ENCODE assay signal across 1 cellular context in the genomic region with DNA sequence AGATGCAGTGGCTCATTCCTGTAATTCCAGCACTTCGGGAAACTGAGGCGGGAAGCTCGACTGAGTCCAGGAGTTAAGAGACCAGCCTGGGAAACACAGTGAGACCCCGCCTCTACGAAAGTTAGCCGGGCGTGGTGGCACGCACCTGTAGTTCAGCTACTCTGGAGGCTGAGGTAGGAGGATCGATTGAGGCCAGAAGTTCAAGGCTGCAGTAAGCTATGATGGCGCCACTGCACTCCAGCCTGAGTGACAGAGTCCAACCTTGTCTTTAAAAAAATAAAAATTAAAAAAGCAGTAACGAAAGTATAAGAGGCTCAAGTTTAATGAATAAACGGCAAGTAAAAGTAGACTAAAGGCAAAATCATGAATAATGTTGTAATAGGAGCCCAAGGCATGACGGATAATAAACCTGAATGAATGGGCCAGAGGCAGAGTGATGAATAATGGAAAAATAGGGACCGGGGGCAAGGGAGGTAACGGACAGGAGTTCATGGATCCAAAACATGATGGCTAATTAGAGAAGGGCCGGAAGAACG.
TF ChIP-seq lines count a peak whose summit lies in the region.

No MANE protein-coding gene starts in this region.

TF ChIP-seq in HepG2, 621 proteins besides CTCF, POLR2A, EP300 and RAD21 (continued from another document and continues in another):
- TF ChIP-seq, protein P1, sequence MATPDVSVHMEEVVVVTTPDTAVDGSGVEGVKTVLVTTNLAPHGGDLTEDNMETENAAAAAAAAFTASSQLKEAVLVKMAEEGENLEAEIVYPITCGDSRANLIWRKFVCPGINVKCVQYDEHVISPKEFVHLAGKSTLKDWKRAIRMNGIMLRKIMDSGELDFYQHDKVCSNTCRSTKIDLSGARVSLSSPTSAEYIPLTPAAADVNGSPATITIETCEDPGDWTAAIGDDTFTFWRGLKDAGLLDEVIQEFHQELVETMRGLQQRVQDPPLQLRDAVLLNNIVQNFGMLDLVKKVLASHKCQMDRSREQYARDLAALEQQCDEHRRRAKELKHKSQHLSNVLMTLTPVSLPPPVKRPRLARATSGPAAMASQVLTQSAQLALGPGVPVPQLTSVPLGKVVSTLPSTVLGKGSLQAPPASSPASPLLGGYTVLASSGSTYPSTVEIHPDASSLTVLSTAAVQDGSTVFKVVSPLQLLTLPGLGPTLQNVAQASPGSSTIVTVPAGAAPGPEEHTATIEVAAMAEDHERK (CRISPR knock-in tag; IDR thresholded peaks at IDR 0.05; ENCODE audit: low read depth), result no peak
- TF ChIP-seq ZFP36L2 (CRISPR knock-in tag; IDR thresholded peaks at IDR 0.05) (no peak), ZMYM2 (CRISPR knock-in tag; IDR thresholded peaks at IDR 0.05) (0 out of 2 replicates have a peak, but pooled peaks have one; percentile 19), ZBTB42 (CRISPR knock-in tag; IDR thresholded peaks at IDR 0.05) (no peak), KLF13 (CRISPR knock-in tag; IDR thresholded peaks at IDR 0.05) (no peak), RAD51 (IDR thresholded peaks at IDR 0.05; ENCODE audit: borderline replicate concordance) (no peak), ZNF841 (CRISPR knock-in tag; IDR thresholded peaks at IDR 0.05; ENCODE audit: borderline replicate concordance) (no peak), SMARCE1 (IDR thresholded peaks at IDR 0.05; ENCODE audit: borderline replicate concordance) (no peak), NRL (CRISPR knock-in tag; IDR thresholded peaks at IDR 0.05; ENCODE audit: borderline replicate concordance) (no peak), ZMYM3 (CRISPR knock-in tag; IDR thresholded peaks at IDR 0.05) (peak; percentile 94), ZNF746 (CRISPR knock-in tag; IDR thresholded peaks at IDR 0.05) (no peak), ZNF777 (CRISPR knock-in tag; IDR thresholded peaks at IDR 0.05) (no peak), KDM3A (CRISPR knock-in tag; IDR thresholded peaks at IDR 0.05; ENCODE audit: low read depth) (no peak), NCOR1 (IDR thresholded peaks at IDR 0.05; ENCODE audit: borderline replicate concordance, low read length) (peak; percentile 69), ZNF432 (CRISPR knock-in tag; IDR thresholded peaks at IDR 0.05; ENCODE audit: borderline replicate concordance) (no peak), ZNF780A (CRISPR knock-in tag; IDR thresholded peaks at IDR 0.05) (no peak), MTA1 (CRISPR knock-in tag; IDR thresholded peaks at IDR 0.05; ENCODE audit: borderline replicate concordance) (no peak), NFIC (IDR thresholded peaks at IDR 0.05; ENCODE audit: low read length) (no peak), DR1 (CRISPR knock-in tag; IDR thresholded peaks at IDR 0.05) (no peak), ZNF264 (CRISPR knock-in tag; IDR thresholded peaks at IDR 0.05) (0 out of 2 replicates have a peak, but pooled peaks have one; percentile 2), MLLT10 (CRISPR knock-in tag; IDR thresholded peaks at IDR 0.05) (no peak), PPARG (CRISPR knock-in tag; conservative IDR thresholded peaks at IDR 0.05) (no peak), CHD4 (IDR thresholded peaks at IDR 0.05; ENCODE audit: borderline replicate concordance, low read length) (peak; percentile 78; the same call in 1 of the 2 replicates), ZNF543 (CRISPR knock-in tag; IDR thresholded peaks at IDR 0.05) (no peak), ZBTB3 (CRISPR knock-in tag; IDR thresholded peaks at IDR 0.05; ENCODE audit: borderline replicate concordance, low read depth) (no peak), ZFP41 (CRISPR knock-in tag; IDR thresholded peaks at IDR 0.05; ENCODE audit: borderline replicate concordance) (no peak), NFATC3 (CRISPR knock-in tag; IDR thresholded peaks at IDR 0.05) (peak; percentile 44; the same call in 1 of the 2 replicates), PAWR (CRISPR knock-in tag; IDR thresholded peaks at IDR 0.05; ENCODE audit: borderline replicate concordance) (no peak), RXRA (CRISPR knock-in tag; IDR thresholded peaks at IDR 0.05) (no peak)
- TF ChIP-seq, protein P2, sequence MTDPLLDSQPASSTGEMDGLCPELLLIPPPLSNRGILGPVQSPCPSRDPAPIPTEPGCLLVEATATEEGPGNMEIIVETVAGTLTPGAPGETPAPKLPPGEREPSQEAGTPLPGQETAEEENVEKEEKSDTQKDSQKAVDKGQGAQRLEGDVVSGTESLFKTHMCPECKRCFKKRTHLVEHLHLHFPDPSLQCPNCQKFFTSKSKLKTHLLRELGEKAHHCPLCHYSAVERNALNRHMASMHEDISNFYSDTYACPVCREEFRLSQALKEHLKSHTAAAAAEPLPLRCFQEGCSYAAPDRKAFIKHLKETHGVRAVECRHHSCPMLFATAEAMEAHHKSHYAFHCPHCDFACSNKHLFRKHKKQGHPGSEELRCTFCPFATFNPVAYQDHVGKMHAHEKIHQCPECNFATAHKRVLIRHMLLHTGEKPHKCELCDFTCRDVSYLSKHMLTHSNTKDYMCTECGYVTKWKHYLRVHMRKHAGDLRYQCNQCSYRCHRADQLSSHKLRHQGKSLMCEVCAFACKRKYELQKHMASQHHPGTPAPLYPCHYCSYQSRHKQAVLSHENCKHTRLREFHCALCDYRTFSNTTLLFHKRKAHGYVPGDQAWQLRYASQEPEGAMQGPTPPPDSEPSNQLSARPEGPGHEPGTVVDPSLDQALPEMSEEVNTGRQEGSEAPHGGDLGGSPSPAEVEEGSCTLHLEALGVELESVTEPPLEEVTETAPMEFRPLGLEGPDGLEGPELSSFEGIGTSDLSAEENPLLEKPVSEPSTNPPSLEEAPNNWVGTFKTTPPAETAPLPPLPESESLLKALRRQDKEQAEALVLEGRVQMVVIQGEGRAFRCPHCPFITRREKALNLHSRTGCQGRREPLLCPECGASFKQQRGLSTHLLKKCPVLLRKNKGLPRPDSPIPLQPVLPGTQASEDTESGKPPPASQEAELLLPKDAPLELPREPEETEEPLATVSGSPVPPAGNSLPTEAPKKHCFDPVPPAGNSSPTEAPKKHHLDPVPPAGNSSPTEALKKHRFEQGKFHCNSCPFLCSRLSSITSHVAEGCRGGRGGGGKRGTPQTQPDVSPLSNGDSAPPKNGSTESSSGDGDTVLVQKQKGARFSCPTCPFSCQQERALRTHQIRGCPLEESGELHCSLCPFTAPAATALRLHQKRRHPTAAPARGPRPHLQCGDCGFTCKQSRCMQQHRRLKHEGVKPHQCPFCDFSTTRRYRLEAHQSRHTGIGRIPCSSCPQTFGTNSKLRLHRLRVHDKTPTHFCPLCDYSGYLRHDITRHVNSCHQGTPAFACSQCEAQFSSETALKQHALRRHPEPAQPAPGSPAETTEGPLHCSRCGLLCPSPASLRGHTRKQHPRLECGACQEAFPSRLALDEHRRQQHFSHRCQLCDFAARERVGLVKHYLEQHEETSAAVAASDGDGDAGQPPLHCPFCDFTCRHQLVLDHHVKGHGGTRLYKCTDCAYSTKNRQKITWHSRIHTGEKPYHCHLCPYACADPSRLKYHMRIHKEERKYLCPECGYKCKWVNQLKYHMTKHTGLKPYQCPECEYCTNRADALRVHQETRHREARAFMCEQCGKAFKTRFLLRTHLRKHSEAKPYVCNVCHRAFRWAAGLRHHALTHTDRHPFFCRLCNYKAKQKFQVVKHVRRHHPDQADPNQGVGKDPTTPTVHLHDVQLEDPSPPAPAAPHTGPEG (CRISPR knock-in tag; IDR thresholded peaks at IDR 0.05), result no peak
- TF ChIP-seq, protein P3, sequence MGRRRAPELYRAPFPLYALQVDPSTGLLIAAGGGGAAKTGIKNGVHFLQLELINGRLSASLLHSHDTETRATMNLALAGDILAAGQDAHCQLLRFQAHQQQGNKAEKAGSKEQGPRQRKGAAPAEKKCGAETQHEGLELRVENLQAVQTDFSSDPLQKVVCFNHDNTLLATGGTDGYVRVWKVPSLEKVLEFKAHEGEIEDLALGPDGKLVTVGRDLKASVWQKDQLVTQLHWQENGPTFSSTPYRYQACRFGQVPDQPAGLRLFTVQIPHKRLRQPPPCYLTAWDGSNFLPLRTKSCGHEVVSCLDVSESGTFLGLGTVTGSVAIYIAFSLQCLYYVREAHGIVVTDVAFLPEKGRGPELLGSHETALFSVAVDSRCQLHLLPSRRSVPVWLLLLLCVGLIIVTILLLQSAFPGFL (CRISPR knock-in tag; IDR thresholded peaks at IDR 0.05), result no peak
- TF ChIP-seq, protein P4, sequence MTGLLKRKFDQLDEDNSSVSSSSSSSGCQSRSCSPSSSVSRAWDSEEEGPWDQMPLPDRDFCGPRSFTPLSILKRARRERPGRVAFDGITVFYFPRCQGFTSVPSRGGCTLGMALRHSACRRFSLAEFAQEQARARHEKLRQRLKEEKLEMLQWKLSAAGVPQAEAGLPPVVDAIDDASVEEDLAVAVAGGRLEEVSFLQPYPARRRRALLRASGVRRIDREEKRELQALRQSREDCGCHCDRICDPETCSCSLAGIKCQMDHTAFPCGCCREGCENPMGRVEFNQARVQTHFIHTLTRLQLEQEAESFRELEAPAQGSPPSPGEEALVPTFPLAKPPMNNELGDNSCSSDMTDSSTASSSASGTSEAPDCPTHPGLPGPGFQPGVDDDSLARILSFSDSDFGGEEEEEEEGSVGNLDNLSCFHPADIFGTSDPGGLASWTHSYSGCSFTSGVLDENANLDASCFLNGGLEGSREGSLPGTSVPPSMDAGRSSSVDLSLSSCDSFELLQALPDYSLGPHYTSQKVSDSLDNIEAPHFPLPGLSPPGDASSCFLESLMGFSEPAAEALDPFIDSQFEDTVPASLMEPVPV (CRISPR knock-in tag; IDR thresholded peaks at IDR 0.05), result no peak
- TF ChIP-seq, protein P5, sequence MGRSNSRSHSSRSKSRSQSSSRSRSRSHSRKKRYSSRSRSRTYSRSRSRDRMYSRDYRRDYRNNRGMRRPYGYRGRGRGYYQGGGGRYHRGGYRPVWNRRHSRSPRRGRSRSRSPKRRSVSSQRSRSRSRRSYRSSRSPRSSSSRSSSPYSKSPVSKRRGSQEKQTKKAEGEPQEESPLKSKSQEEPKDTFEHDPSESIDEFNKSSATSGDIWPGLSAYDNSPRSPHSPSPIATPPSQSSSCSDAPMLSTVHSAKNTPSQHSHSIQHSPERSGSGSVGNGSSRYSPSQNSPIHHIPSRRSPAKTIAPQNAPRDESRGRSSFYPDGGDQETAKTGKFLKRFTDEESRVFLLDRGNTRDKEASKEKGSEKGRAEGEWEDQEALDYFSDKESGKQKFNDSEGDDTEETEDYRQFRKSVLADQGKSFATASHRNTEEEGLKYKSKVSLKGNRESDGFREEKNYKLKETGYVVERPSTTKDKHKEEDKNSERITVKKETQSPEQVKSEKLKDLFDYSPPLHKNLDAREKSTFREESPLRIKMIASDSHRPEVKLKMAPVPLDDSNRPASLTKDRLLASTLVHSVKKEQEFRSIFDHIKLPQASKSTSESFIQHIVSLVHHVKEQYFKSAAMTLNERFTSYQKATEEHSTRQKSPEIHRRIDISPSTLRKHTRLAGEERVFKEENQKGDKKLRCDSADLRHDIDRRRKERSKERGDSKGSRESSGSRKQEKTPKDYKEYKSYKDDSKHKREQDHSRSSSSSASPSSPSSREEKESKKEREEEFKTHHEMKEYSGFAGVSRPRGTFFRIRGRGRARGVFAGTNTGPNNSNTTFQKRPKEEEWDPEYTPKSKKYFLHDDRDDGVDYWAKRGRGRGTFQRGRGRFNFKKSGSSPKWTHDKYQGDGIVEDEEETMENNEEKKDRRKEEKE (IDR thresholded peaks at IDR 0.05), result no peak
- TF ChIP-seq, protein P6, sequence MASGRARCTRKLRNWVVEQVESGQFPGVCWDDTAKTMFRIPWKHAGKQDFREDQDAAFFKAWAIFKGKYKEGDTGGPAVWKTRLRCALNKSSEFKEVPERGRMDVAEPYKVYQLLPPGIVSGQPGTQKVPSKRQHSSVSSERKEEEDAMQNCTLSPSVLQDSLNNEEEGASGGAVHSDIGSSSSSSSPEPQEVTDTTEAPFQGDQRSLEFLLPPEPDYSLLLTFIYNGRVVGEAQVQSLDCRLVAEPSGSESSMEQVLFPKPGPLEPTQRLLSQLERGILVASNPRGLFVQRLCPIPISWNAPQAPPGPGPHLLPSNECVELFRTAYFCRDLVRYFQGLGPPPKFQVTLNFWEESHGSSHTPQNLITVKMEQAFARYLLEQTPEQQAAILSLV (CRISPR knock-in tag; IDR thresholded peaks at IDR 0.05; ENCODE audit: borderline replicate concordance), result no peak
- TF ChIP-seq, protein P7, sequence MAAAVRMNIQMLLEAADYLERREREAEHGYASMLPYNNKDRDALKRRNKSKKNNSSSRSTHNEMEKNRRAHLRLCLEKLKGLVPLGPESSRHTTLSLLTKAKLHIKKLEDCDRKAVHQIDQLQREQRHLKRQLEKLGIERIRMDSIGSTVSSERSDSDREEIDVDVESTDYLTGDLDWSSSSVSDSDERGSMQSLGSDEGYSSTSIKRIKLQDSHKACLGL (CRISPR knock-in tag; IDR thresholded peaks at IDR 0.05), result no peak
- TF ChIP-seq, protein P8, sequence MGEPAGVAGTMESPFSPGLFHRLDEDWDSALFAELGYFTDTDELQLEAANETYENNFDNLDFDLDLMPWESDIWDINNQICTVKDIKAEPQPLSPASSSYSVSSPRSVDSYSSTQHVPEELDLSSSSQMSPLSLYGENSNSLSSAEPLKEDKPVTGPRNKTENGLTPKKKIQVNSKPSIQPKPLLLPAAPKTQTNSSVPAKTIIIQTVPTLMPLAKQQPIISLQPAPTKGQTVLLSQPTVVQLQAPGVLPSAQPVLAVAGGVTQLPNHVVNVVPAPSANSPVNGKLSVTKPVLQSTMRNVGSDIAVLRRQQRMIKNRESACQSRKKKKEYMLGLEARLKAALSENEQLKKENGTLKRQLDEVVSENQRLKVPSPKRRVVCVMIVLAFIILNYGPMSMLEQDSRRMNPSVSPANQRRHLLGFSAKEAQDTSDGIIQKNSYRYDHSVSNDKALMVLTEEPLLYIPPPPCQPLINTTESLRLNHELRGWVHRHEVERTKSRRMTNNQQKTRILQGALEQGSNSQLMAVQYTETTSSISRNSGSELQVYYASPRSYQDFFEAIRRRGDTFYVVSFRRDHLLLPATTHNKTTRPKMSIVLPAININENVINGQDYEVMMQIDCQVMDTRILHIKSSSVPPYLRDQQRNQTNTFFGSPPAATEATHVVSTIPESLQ (CRISPR knock-in tag; conservative IDR thresholded peaks at IDR 0.05), result no peak
- TF ChIP-seq, protein P9, sequence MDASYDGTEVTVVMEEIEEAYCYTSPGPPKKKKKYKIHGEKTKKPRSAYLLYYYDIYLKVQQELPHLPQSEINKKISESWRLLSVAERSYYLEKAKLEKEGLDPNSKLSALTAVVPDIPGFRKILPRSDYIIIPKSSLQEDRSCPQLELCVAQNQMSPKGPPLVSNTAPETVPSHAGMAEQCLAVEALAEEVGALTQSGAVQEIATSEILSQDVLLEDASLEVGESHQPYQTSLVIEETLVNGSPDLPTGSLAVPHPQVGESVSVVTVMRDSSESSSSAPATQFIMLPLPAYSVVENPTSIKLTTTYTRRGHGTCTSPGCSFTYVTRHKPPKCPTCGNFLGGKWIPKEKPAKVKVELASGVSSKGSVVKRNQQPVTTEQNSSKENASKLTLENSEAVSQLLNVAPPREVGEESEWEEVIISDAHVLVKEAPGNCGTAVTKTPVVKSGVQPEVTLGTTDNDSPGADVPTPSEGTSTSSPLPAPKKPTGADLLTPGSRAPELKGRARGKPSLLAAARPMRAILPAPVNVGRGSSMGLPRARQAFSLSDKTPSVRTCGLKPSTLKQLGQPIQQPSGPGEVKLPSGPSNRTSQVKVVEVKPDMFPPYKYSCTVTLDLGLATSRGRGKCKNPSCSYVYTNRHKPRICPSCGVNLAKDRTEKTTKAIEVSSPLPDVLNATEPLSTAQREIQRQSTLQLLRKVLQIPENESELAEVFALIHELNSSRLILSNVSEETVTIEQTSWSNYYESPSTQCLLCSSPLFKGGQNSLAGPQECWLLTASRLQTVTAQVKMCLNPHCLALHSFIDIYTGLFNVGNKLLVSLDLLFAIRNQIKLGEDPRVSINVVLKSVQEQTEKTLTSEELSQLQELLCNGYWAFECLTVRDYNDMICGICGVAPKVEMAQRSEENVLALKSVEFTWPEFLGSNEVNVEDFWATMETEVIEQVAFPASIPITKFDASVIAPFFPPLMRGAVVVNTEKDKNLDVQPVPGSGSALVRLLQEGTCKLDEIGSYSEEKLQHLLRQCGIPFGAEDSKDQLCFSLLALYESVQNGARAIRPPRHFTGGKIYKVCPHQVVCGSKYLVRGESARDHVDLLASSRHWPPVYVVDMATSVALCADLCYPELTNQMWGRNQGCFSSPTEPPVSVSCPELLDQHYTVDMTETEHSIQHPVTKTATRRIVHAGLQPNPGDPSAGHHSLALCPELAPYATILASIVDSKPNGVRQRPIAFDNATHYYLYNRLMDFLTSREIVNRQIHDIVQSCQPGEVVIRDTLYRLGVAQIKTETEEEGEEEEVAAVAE (CRISPR knock-in tag; IDR thresholded peaks at IDR 0.05; ENCODE audit: borderline replicate concordance), result no peak
